19 cellular contexts compared by ENCODE assay signal in the genomic region with DNA sequence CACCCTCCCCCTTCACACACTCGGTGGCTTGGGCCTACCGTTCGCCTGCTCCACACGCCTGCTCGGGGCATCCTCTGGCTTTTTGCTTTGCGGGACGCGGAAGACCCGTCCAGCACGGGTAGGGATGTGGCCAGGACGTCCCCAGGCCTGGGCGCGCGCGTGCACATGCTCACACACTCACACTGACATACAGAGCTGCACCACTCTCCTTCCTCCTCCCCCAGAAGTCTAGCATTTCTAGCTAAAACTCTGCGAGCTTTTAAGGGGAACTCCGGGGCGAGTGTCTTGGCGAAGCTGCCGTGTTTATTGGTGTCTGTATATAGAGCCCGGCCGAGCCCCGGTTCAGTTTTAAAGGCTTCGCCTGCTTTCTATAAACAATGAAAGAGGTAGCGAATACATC. TPM values are rescaled to one million over a fixed set of nuclear protein-coding genes. Genes with fewer than 3 reads are reported as not detected.
DNase-seq lines count a peak whose midpoint lies in the region; ATAC-seq and TF ChIP-seq lines count a peak whose summit lies in the region.
"Had no signal": no experiment of that assay in that cellular context is flagged by ENCODE, and none has a peak within 500 bp of the region (broad histone marks: within the 10 kb centered on the region; RNA-seq: fewer than 3 reads in every experiment).

No MANE protein-coding gene starts in this region.

- no peak for TF ChIP-seq CTCF in GM13976 (IDR thresholded peaks at IDR 0.05; ENCODE audit: borderline replicate concordance, control extremely low read depth, extremely low read depth, insufficient read depth, missing control alignments)

- peak overlapping the region; percentile 25 to 84 for H3K27ac ChIP-seq in esophagus (ENCODE audit: low read depth in 2 of 2, low read length in 1 of 2)
- H3K27ac ChIP-seq: psoas muscle, vagina had no signal

- no peaks in the 10 kb centered on the region for H3K36me3 ChIP-seq in esophagus (ENCODE audit: control insufficient read depth in 2 of 2, insufficient read depth in 2 of 2, low read length in 1 of 2)
- H3K36me3 ChIP-seq in iPS-15b (ENCODE audit: control insufficient read depth, insufficient read depth, low read length) = no peaks in the 10 kb centered on the region
- peaks cover 61% of the 10 kb centered on the region for H3K36me3 ChIP-seq in HAP-1 (replicated peaks)
- H3K36me3 ChIP-seq: vagina had no signal

- in situ Hi-C loops in GM13976 (cut with MboI; ENCODE audit: low sequenced_read_pairs, unreplicated experiment) (loop anchor here (25.0 kb wide), 1 partner anchor 939 kb away; a partner anchor contains a TSS), HAP-1 (cut with MboI; ENCODE audit: low sequenced_read_pairs) (loop anchor here (5.0 kb wide), 1 partner anchor 76 kb away; no protein-coding TSS in a partner anchor)

- no peak overlapping the region for H3K9ac ChIP-seq in iPS-15b (ENCODE audit: low read depth, low read length)

- 5 to 7% methylated on average over 24 to 25 of the region's 25 CpGs for WGBS in esophagus, 2 donors

- peak overlapping the region in 1 of 2 donors; percentile 13 for H3K4me3 ChIP-seq in esophagus (ENCODE audit: low read depth in 1 of 2, low read length in 2 of 2)
- peak overlapping the region; percentile 12 for H3K4me3 ChIP-seq in iPS-15b (ENCODE audit: low read depth, low read length)
- no peak overlapping the region for H3K4me3 ChIP-seq in skeletal muscle cell (ENCODE audit: low read depth, low read length)
- H3K4me3 ChIP-seq in HAP-1 = no peak overlapping the region
- H3K4me3 ChIP-seq: psoas muscle, vagina had no signal

- H3K4me1 ChIP-seq in esophagus (ENCODE audit: control insufficient read depth in 2 of 2, insufficient read depth in 2 of 2, low read length in 1 of 2) (peaks cover 0 to 2% of the 10 kb centered on the region in 2 donors), iPS-15b (ENCODE audit: control insufficient read depth, insufficient read depth, low read length) (peaks cover 2% of the 10 kb centered on the region), HAP-1 (peaks cover 3% of the 10 kb centered on the region)
- H3K4me1 ChIP-seq: psoas muscle had no signal

- peaks cover 25 to 27% of the 10 kb centered on the region in 2 donors for H3K27me3 ChIP-seq in esophagus (ENCODE audit: control insufficient read depth in 1 of 2, insufficient read depth in 2 of 2, low read length in 2 of 2)
- H3K27me3 ChIP-seq in iPS-15b (ENCODE audit: control insufficient read depth, insufficient read depth, low read length) = peaks cover 100% of the 10 kb centered on the region
- H3K27me3 ChIP-seq in HAP-1 (ENCODE audit: low read depth) = no peaks in the 10 kb centered on the region

- H3K9me3 ChIP-seq in esophagus (ENCODE audit: control insufficient read depth in 2 of 2, insufficient read depth in 1 of 2, low read depth in 1 of 2, low read length in 1 of 2) (peaks cover 0 to 5% of the 10 kb centered on the region in 2 donors), iPS-15b (ENCODE audit: control insufficient read depth, insufficient read depth, low read length) (no peaks in the 10 kb centered on the region), HAP-1 (no peaks in the 10 kb centered on the region)
- H3K9me3 ChIP-seq: psoas muscle, vagina had no signal

- DNase-seq in GM13976 (ENCODE audit: low spot score) = peak; percentile 17
- peak; percentile 53 for DNase-seq in skeletal muscle cell (ENCODE audit: low read depth)
- no peak for DNase-seq in occipital lobe (lab: John Stamatoyannopoulos, UW)
- DNase-seq in MV-4-11 (lab: John Stamatoyannopoulos, UW) = no peak
- DNase-seq in HAP-1 (ENCODE audit: low spot score in 2 of 2) = no peak
- DNase-seq: activated naive CD8-positive, alpha-beta T cell treated with anti-CD3 and anti-CD28 coated beads, Interleukin-2, amount 50 U/mL, for 24 hours; activated T-cell treated with anti-CD3 and anti-CD28 coated beads, Interleukin-2, amount 50 U/mL, for 24 hours; erythroblast; KBM-7; NCI-H1436 treated with DMSO at 0.1 percent for 48 hours; OCI-M1; psoas muscle; stimulated activated CD4-positive, alpha-beta T cell treated with anti-CD3 and anti-CD28 coated beads, Interleukin-2, amount 100 ng/mL, for 48 hours had no signal

- no peak for ATAC-seq in HG03520 (IDR thresholded peaks at IDR 0.05; ENCODE audit: unreplicated experiment)
- ATAC-seq: activated CD4-positive, CD25-positive, alpha-beta regulatory T cell treated with anti-CD3 and anti-CD28 coated beads, Interleukin-2, amount 50 U/mL, for 24 hours; activated naive CD8-positive, alpha-beta T cell treated with anti-CD3 and anti-CD28 coated beads, Interleukin-2, amount 50 U/mL, for 24 hours; psoas muscle had no signal

RNA-seq across cellular contexts. Expression of a gene that starts 5.0 kb away (rescaled TPM):
- 1 to 10 TPM in 1 of 2 donors, under 1 TPM in 1; 0.51 to 1.2 TPM for polyA plus RNA-seq in esophagus
- not detected for total RNA-seq in occipital lobe
- total RNA-seq: G401, vagina had no signal
- polyA plus RNA-seq: psoas muscle had no signal

Comparison
In these comparisons a context has a peak if more than half of its experiments do, and no peak if none do; other contexts are left out.
1. DNase-seq: peak in GM13976 (single experiment) and skeletal muscle cell (single experiment); none in occipital lobe (single experiment), MV-4-11 (single experiment) and HAP-1 (0 of 2).